21 cellular contexts compared by ENCODE assay signal in the genomic region with DNA sequence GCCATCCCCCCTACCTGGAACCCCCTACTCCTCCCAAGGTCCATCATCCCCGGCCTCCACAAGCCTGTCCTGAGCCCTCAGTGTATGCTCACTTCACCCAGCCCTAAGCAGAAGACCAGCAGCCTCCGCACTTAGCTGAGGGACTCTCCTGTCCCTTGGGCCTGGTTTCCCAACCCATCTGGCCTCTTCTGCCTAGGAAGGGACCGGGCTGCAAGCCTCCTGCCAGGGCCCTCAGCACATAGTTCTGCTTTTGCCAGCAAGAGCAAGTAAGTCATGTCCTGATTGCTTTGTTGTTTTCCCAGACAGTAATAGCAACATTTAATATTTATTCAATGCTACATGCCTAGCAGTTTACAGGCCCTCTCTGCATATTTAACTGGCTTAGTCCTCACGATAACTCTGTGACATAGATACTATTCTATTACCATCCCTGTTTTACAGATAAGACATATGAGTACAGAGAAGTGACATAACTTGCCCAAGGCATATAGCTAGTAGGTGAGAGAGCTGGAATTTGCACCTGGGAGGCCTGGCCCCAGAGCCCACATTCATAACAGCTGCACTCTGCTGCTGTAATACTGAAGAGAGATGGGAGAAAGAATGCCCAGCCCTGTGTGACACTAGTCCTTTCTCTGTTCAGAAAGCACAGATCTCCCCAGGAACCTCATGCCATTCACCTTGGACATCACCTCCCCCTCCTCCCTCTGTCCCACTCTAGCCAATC.
"Had no signal": no experiment of that assay in that cellular context is flagged by ENCODE, and none has a peak within 500 bp of the region (broad histone marks: within the 10 kb centered on the region; RNA-seq: fewer than 3 reads in every experiment).

No MANE protein-coding gene starts in this region.

- H3K9ac ChIP-seq: parathyroid adenoma had no signal

- H3K36me3 ChIP-seq: adrenal gland, neutrophil had no signal

- H3K27me3 ChIP-seq: adrenal gland, foreskin keratinocyte, heart left ventricle, neutrophil, stomach had no signal

- H3K79me2 ChIP-seq: parathyroid adenoma had no signal

- H3K4me1 ChIP-seq: adrenal gland, foreskin keratinocyte had no signal

- H3K27ac ChIP-seq: adrenal gland, foreskin keratinocyte, neutrophil, parathyroid adenoma, thoracic aorta had no signal

- H2AFZ ChIP-seq: parathyroid adenoma had no signal

- H3K4me3 Mint-ChIP-seq: activated naive CD4-positive, alpha-beta T cell treated with anti-CD3 and anti-CD28 coated beads, Interleukin-2, amount 50 U/mL, for 24 hours; immature natural killer cell; memory B cell; naive thymus-derived CD8-positive, alpha-beta T cell had no signal

- DNase-seq: activated CD4-positive, alpha-beta T cell treated with anti-CD3 and anti-CD28 coated beads, Interleukin-2, amount 50 U/mL, for 4 hours; activated gamma-delta T cell; dermis blood vessel endothelial cell; effector memory CD4-positive, alpha-beta T cell; heart left ventricle; immature natural killer cell; kidney glomerular epithelial cell; naive thymus-derived CD8-positive, alpha-beta T cell; retina; small intestine; stimulated activated CD4-positive, alpha-beta T cell treated with anti-CD3 and anti-CD28 coated beads, Interleukin-15, amount 100 ng/mL, for 24 hours; stimulated activated CD4-positive, alpha-beta T cell treated with anti-CD3 and anti-CD28 coated beads, Interleukin-2, amount 100 ng/mL, for 48 hours; stomach; SW 1271 had no signal

- H3K36me3 Mint-ChIP-seq: activated naive CD4-positive, alpha-beta T cell treated with anti-CD3 and anti-CD28 coated beads, Interleukin-2, amount 50 U/mL, for 24 hours; immature natural killer cell; memory B cell; naive thymus-derived CD8-positive, alpha-beta T cell had no signal

- ATAC-seq: foreskin keratinocyte; naive thymus-derived CD8-positive, alpha-beta T cell had no signal

- H3K27ac Mint-ChIP-seq: activated naive CD4-positive, alpha-beta T cell treated with anti-CD3 and anti-CD28 coated beads, Interleukin-2, amount 50 U/mL, for 24 hours; immature natural killer cell; memory B cell; naive thymus-derived CD8-positive, alpha-beta T cell had no signal

- H3K27me3 Mint-ChIP-seq: activated naive CD4-positive, alpha-beta T cell treated with anti-CD3 and anti-CD28 coated beads, Interleukin-2, amount 50 U/mL, for 24 hours had no signal

- H3K4me1 Mint-ChIP-seq: activated naive CD4-positive, alpha-beta T cell treated with anti-CD3 and anti-CD28 coated beads, Interleukin-2, amount 50 U/mL, for 24 hours; immature natural killer cell; memory B cell had no signal

- H3K9me3 Mint-ChIP-seq: activated naive CD4-positive, alpha-beta T cell treated with anti-CD3 and anti-CD28 coated beads, Interleukin-2, amount 50 U/mL, for 24 hours; immature natural killer cell; memory B cell; naive thymus-derived CD8-positive, alpha-beta T cell had no signal

- H3K9me3 ChIP-seq: adrenal gland, heart left ventricle, neutrophil, stomach, thoracic aorta had no signal

- H3K4me3 ChIP-seq: adrenal gland, heart left ventricle, stomach, thoracic aorta had no signal
